Comparison of ENCODE assay signal across 8 cellular contexts in genomic region chrX:154019061-154019621, GRCh38. TPM values are rescaled to one million over a fixed set of nuclear protein-coding genes. Genes with fewer than 3 reads are reported as not detected.
DNase-seq lines count a peak whose midpoint lies in the region; ATAC-seq and TF ChIP-seq lines count a peak whose summit lies in the region.

No MANE protein-coding gene starts in this region.

- TF ChIP-seq CTCF in DOHH2 (IDR thresholded peaks at IDR 0.05; ENCODE audit: low read depth, low read length, poor library complexity, severe bottlenecking) (no peak), HFF-Myc (IDR thresholded peaks at IDR 0.05; ENCODE audit: low read depth, low read length, missing control alignments) (no peak), gastroesophageal sphincter (IDR thresholded peaks at IDR 0.05) (no peak)

- TF ChIP-seq POLR2A in gastroesophageal sphincter (IDR thresholded peaks at IDR 0.05), result no peak

- CTCF ChIA-PET in activated CD8-positive, alpha-beta T cell treated with anti-CD3 and anti-CD28 coated beads, Interleukin-2, amount 10 ng/mL, durations not matched to agents 7 days and 5 days (lab: Charles Lee), result interaction anchor here (1.0 to 1.6 kb wide), 2 partner anchors 22 to 27 kb away, joined by 3 to 4 read pairs; no protein-coding TSS in a partner anchor

- H3F3A ChIP-seq in DOHH2 (ENCODE audit: control insufficient read depth, insufficient read depth), result no peaks in the 10 kb centered on the region

- H3K4me2 ChIP-seq in DOHH2 (ENCODE audit: low read length), result peak overlapping the region; percentile 68

- peaks cover 36% of the 10 kb centered on the region for H3K36me3 Mint-ChIP-seq in activated CD8-positive, alpha-beta T cell treated with anti-CD3 and anti-CD28 coated beads, Interleukin-2, amount 10 ng/mL, durations not matched to agents 7 days and 5 days (ENCODE audit: low read depth)

- no CpG with 5 or more reads among the region's 45 CpGs for WGBS in gastroesophageal sphincter (ENCODE audit: low coverage in 1 of 2), 2 donors

- peak overlapping the region; percentile 83 for H3K4me3 Mint-ChIP-seq in activated CD8-positive, alpha-beta T cell treated with anti-CD3 and anti-CD28 coated beads, Interleukin-2, amount 10 ng/mL, durations not matched to agents 7 days and 5 days

- H3K27me3 Mint-ChIP-seq in activated CD8-positive, alpha-beta T cell treated with anti-CD3 and anti-CD28 coated beads, Interleukin-2, amount 10 ng/mL, durations not matched to agents 7 days and 5 days (ENCODE audit: low read depth), result no peaks in the 10 kb centered on the region

- H3K4me1 Mint-ChIP-seq in activated CD8-positive, alpha-beta T cell treated with anti-CD3 and anti-CD28 coated beads, Interleukin-2, amount 10 ng/mL, durations not matched to agents 7 days and 5 days (ENCODE audit: low read depth), result peaks cover 25% of the 10 kb centered on the region

- no peak for TF ChIP-seq EP300 in gastroesophageal sphincter (IDR thresholded peaks at IDR 0.05)

- H3K27me3 ChIP-seq in DOHH2 (ENCODE audit: control insufficient read depth, low read length) (peaks cover 3% of the 10 kb centered on the region; the same call in 1 of the 2 replicates), gastroesophageal sphincter (no peaks in the 10 kb centered on the region)

- peak; percentile 17 for ATAC-seq in activated CD8-positive, alpha-beta T cell treated with anti-CD3 and anti-CD28 coated beads, Interleukin-2, amount 10 ng/mL, durations not matched to agents 7 days and 5 days
- ATAC-seq in gastroesophageal sphincter, result peak; percentile 8
- ATAC-seq in HG02798 (IDR thresholded peaks at IDR 0.05; ENCODE audit: poor library complexity, unreplicated experiment), result no peak

- H3K4me1 ChIP-seq in DOHH2 (ENCODE audit: control insufficient read depth, low read length) (peaks cover 16% of the 10 kb centered on the region), gastroesophageal sphincter (peaks cover 0 to 29% (median 3%) of the 10 kb centered on the region in 3 donors)

- DNase-seq in HFF-Myc (ENCODE audit: extremely low read depth, low read depth) (no peak), NCI-H510A (lab: John Stamatoyannopoulos, UW) (no peak), NOMO-1 (lab: John Stamatoyannopoulos, UW; ENCODE audit: unreplicated experiment in 2 of 2) (no peak)
- DNase-seq in activated CD8-positive, alpha-beta T cell treated with anti-CD3 and anti-CD28 coated beads, Interleukin-2, amount 10 ng/mL, durations not matched to agents 7 days and 5 days, result peak; percentile 38

- H3K4me3 ChIP-seq in DOHH2 (ENCODE audit: low read length) (peak overlapping the region; percentile 82), HFF-Myc (replicated peaks; ENCODE audit: low read depth, low read length) (peak overlapping the region; percentile 64), gastroesophageal sphincter (peak overlapping the region; percentile 47 to 67), skin epidermis (peak overlapping the region; percentile 45 to 64 (median 61))

- H3K36me3 ChIP-seq in DOHH2 (ENCODE audit: control insufficient read depth, low read length) (peaks cover 34% of the 10 kb centered on the region), gastroesophageal sphincter (peaks cover 0 to 33% of the 10 kb centered on the region in 2 donors)

- peaks cover 37% of the 10 kb centered on the region for H3K79me2 ChIP-seq in DOHH2 (ENCODE audit: control insufficient read depth, low read length)

- no peaks in the 10 kb centered on the region for H3K9me2 ChIP-seq in DOHH2 (replicated peaks; ENCODE audit: control insufficient read depth, low read length)

- H3K27ac Mint-ChIP-seq in activated CD8-positive, alpha-beta T cell treated with anti-CD3 and anti-CD28 coated beads, Interleukin-2, amount 10 ng/mL, durations not matched to agents 7 days and 5 days, result peak overlapping the region; percentile 87

- H3K27ac ChIP-seq in DOHH2 (ENCODE audit: low read depth, low read length) (peak overlapping the region; percentile 57), gastroesophageal sphincter (peak overlapping the region; percentile 52 to 91 (median 86)), skin epidermis (peak overlapping the region; percentile 83 to 97 (median 93))

- H3K9me3 ChIP-seq in DOHH2 (ENCODE audit: control insufficient read depth, insufficient read depth, low read length) (no peaks in the 10 kb centered on the region), gastroesophageal sphincter (no peaks in the 10 kb centered on the region)

- POLR2A ChIA-PET in activated CD8-positive, alpha-beta T cell treated with anti-CD3 and anti-CD28 coated beads, Interleukin-2, amount 10 ng/mL, durations not matched to agents 7 days and 5 days (lab: Charles Lee), result interaction anchor here (1.5 to 2.8 kb wide), 2 partner anchors 34 to 48 kb away, joined by 8 to 11 read pairs; partner anchors contain the start of genes HCFC1 and TMEM187

- no peaks in the 10 kb centered on the region for H3K9me3 Mint-ChIP-seq in activated CD8-positive, alpha-beta T cell treated with anti-CD3 and anti-CD28 coated beads, Interleukin-2, amount 10 ng/mL, durations not matched to agents 7 days and 5 days (ENCODE audit: insufficient read depth)

- no peaks in the 10 kb centered on the region for H4K20me1 ChIP-seq in DOHH2 (ENCODE audit: control insufficient read depth, insufficient read depth, low read depth, low read length)

RNA-seq across cellular contexts. Expression of gene IRAK1, which starts 0.6 kb away (rescaled TPM):
- total RNA-seq in activated CD8-positive, alpha-beta T cell treated with anti-CD3 and anti-CD28 coated beads, Interleukin-2, amount 10 ng/mL, durations not matched to agents 7 days and 5 days, result 100 to 1,000 TPM; 164 to 165 TPM
- total RNA-seq in gastroesophageal sphincter, result 10 to 100 TPM; 33.0 to 84.7 (median 41.6) TPM

RNA-seq across cellular contexts. Expression of gene TMEM187, which starts 46.6 kb away (rescaled TPM):
- 1 to 10 TPM; 5.9 to 6.2 TPM for total RNA-seq in activated CD8-positive, alpha-beta T cell treated with anti-CD3 and anti-CD28 coated beads, Interleukin-2, amount 10 ng/mL, durations not matched to agents 7 days and 5 days
- total RNA-seq in gastroesophageal sphincter, result 1 to 10 TPM; 1.5 to 9.5 (median 5.4) TPM

RNA-seq across cellular contexts. Expression of gene HCFC1, which starts 47.5 kb away (rescaled TPM):
- total RNA-seq in activated CD8-positive, alpha-beta T cell treated with anti-CD3 and anti-CD28 coated beads, Interleukin-2, amount 10 ng/mL, durations not matched to agents 7 days and 5 days, result 100 to 1,000 TPM; 141 to 146 TPM
- 10 to 100 TPM; 32.9 to 94.4 (median 43.1) TPM for total RNA-seq in gastroesophageal sphincter
